Comparison of ENCODE assay signal across 18 cellular contexts in the genomic region with DNA sequence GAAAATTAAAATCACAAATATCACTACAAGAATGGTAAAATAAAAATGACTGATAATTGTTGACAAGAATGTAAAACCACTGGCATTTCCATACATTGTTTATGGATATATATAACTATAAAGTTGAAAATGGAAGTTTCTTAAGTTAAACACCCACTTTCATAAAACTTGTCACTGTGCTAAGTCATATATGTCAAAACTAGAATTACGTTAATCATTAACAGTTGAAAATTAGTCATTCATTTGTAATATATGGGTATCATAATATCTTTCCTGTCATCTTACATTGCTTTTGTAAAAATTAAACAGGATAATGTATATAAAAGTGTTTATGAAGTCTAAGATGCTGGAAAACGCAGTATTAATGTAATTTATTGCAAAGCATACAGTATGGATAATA.
DNase-seq lines count a peak whose midpoint lies in the region; ATAC-seq, FAIRE-seq and TF ChIP-seq lines count a peak whose summit lies in the region.
"Had no signal": no experiment of that assay in that cellular context is flagged by ENCODE, and none has a peak within 500 bp of the region (broad histone marks: within the 10 kb centered on the region; RNA-seq: fewer than 3 reads in every experiment).

No MANE protein-coding gene starts in this region.

- WGBS in GM12878 (ENCODE audit: insufficient coverage, insufficient replicate concordance, low lambda C conversion rate, missing lambda C conversion rate) = 26% methylated on average over 2 of the region's 2 CpGs

- SMC1A ChIA-PET in GM12878 (lab: Charles Lee; ENCODE audit: uncharacterized antibody, unreplicated experiment) = interaction anchor here (1.2 to 1.8 kb wide), 5 partner anchors 9 to 36 kb away, joined by 3 to 12 read pairs (median 6); no protein-coding TSS in a partner anchor

- POLR2A ChIA-PET in GM12878 (lab: Charles Lee) = no interaction called here

- intact Hi-C loops in GM12878 (cut with micrococcal nuclease; ENCODE audit: unreplicated experiment) = no loop called here

- RAD21 ChIA-PET in GM12878 (lab: Charles Lee; ENCODE audit: unreplicated experiment) = interaction anchor here (1.2 kb wide), 1 partner anchor 9 kb away, joined by 17 read pairs; no protein-coding TSS in a partner anchor

- no peak for TF ChIP-seq POLR2A in GM12878 (IDR thresholded peaks at IDR 0.05; ENCODE audit: low read depth, low read length)

- H3K4me3 ChIP-seq in GM12878 = no peak overlapping the region
- H3K4me3 ChIP-seq in brain microvascular endothelial cell (ENCODE audit: low read depth, low read length) = no peak overlapping the region
- H3K4me3 ChIP-seq: hepatocyte, MG63, spleen, thyroid gland had no signal

- no peak overlapping the region for H2AFZ ChIP-seq in GM12878 (ENCODE audit: control insufficient read depth, low read depth, low read length)
- H2AFZ ChIP-seq: hepatocyte had no signal

- H3K36me3 ChIP-seq in GM12878 (ENCODE audit: control insufficient read depth in 2 of 2, insufficient read depth in 2 of 2, low read length in 1 of 2) (no peaks in the 10 kb centered on the region), brain microvascular endothelial cell (replicated peaks) (no peaks in the 10 kb centered on the region)
- H3K36me3 ChIP-seq: MG63, spleen, thyroid gland had no signal

- DNase-seq in GM12878 (ENCODE audit: low read depth, low spot score) = no peak
- no peak for DNase-seq in brain microvascular endothelial cell
- no peak for DNase-seq in MV-4-11 (lab: John Stamatoyannopoulos, UW)
- DNase-seq in stimulated activated naive CD4-positive, alpha-beta T cell treated with Interleukin-2 at 50 U/mL for 16 hours (lab: John Stamatoyannopoulos, UW) = no peak
- DNase-seq: activated effector memory CD4-positive, alpha-beta T cell treated with Interleukin-2 at 50 U/mL for 16 hours; cerebellar nuclear complex; kidney; mesenchymal stem cell; MG63; NCI-H1694 treated with DMSO at 0.1 percent for 48 hours; spleen; thyroid gland had no signal

- in situ Hi-C loops in GM12878 (cut with MboI) (no loop called here), brain microvascular endothelial cell (cut with HindIII; ENCODE audit: low pct_ligation_motif_present, low sequenced_read_pairs) (no loop called here)

- CTCF ChIA-PET in GM12878 (lab: Yijun Ruan, JAX) = interaction anchor here (0.6 to 2.7 kb wide), 2 partner anchors 10 to 33 kb away, joined by 3 to 9 read pairs; no protein-coding TSS in a partner anchor

- TF ChIP-seq EP300 in GM12878 (IDR thresholded peaks at IDR 0.05; ENCODE audit: borderline replicate concordance in 1 of 2, control insufficient read depth in 1 of 2, low read depth in 2 of 2, low read length in 2 of 2) = no peak

- BruUV-seq in GM12878 (replicated peaks; lab: Mats Ljungman, UMichigan) = no TSS peak

- FAIRE-seq in GM12878 (lab: Jason Lieb, UNC) = no peak
- FAIRE-seq: kidney had no signal

- H3K9me3 ChIP-seq in GM12878 (replicated peaks; ENCODE audit: control insufficient read depth, insufficient read depth, low read length) = no peaks in the 10 kb centered on the region
- H3K9me3 ChIP-seq: MG63, spleen, thyroid gland had no signal

- H3K27me3 ChIP-seq in GM12878 (replicated peaks in 1 of 2; ENCODE audit: control insufficient read depth in 2 of 2, insufficient read depth in 2 of 2, low read length in 1 of 2) (no peaks in the 10 kb centered on the region), brain microvascular endothelial cell (replicated peaks) (no peaks in the 10 kb centered on the region)
- H3K27me3 ChIP-seq: hepatocyte, MG63, spleen, thyroid gland had no signal

- H3K79me2 ChIP-seq in GM12878 (ENCODE audit: control insufficient read depth, insufficient read depth, low read length) = no peaks in the 10 kb centered on the region
- H3K79me2 ChIP-seq: hepatocyte had no signal

- H3K9ac ChIP-seq in GM12878 (ENCODE audit: control insufficient read depth, insufficient read depth, low read length) = no peak overlapping the region

- TF ChIP-seq RAD21 in GM12878 (IDR thresholded peaks at IDR 0.05; ENCODE audit: insufficient read depth, low read depth, low read length) = no peak

- H3K27ac ChIP-seq in GM12878 (ENCODE audit: control insufficient read depth, insufficient read depth) (no peak overlapping the region), brain microvascular endothelial cell (no peak overlapping the region)
- H3K27ac ChIP-seq: hepatocyte, spleen, thyroid gland had no signal

- no peaks in the 10 kb centered on the region for H3K4me1 ChIP-seq in GM12878 (ENCODE audit: control insufficient read depth, insufficient read depth, low read length)
- H3K4me1 ChIP-seq: spleen, thyroid gland had no signal

- H4K20me1 ChIP-seq in GM12878 (ENCODE audit: control insufficient read depth, insufficient read depth) = no peaks in the 10 kb centered on the region

- TF ChIP-seq CTCF in GM12878 (IDR thresholded peaks at IDR 0.05 in 2 of 3, conservative IDR thresholded peaks at IDR 0.05 in 1 of 3; ENCODE audit: control insufficient read depth in 2 of 3, extremely low read depth in 1 of 3, insufficient read depth in 1 of 3, low read depth in 3 of 3, low read length in 3 of 3) (no peak), brain microvascular endothelial cell (IDR thresholded peaks at IDR 0.05; ENCODE audit: low read depth, low read length, missing control alignments) (no peak)

- H3K4me2 ChIP-seq in GM12878 (ENCODE audit: control insufficient read depth, insufficient read depth) = no peak overlapping the region
- H3K4me2 ChIP-seq: hepatocyte had no signal

- ATAC-seq in GM19025 (IDR thresholded peaks at IDR 0.05; ENCODE audit: low read depth, unreplicated experiment) (peak; percentile 37), GM21737 (IDR thresholded peaks at IDR 0.05; ENCODE audit: unreplicated experiment) (peak; percentile 60), HG03097 (IDR thresholded peaks at IDR 0.05; ENCODE audit: low FRiP score, unreplicated experiment) (peak; percentile 60), GM12878 (peak; percentile 79), GM21360 (IDR thresholded peaks at IDR 0.05; ENCODE audit: unreplicated experiment) (no peak)
- ATAC-seq: natural killer cell treated with Interleukin-12 subunit alpha and Interleukin-12 subunit beta and Interleukin-15 and Interleukin-18, amount 100 ng/mL, for 72 hours had no signal

TF ChIP-seq in GM12878, 131 proteins besides CTCF, POLR2A, EP300 and RAD21:
- TF ChIP-seq MTA2 (IDR thresholded peaks at IDR 0.05; ENCODE audit: low read depth) = peak; percentile 20; the same call in 1 of the 2 replicates
- no peak for TF ChIP-seq TBL1XR1 (IDR thresholded peaks at IDR 0.05; ENCODE audit: low read depth, low read length)
- TF ChIP-seq SMAD1 (IDR thresholded peaks at IDR 0.05; ENCODE audit: low read depth, partially characterized antibody) = no peak
- TF ChIP-seq FOS (IDR thresholded peaks at IDR 0.05; ENCODE audit: borderline replicate concordance, extremely low read depth, insufficient read length) = no peak
